Comparison of ENCODE assay signal across 1 cellular context in the genomic region with DNA sequence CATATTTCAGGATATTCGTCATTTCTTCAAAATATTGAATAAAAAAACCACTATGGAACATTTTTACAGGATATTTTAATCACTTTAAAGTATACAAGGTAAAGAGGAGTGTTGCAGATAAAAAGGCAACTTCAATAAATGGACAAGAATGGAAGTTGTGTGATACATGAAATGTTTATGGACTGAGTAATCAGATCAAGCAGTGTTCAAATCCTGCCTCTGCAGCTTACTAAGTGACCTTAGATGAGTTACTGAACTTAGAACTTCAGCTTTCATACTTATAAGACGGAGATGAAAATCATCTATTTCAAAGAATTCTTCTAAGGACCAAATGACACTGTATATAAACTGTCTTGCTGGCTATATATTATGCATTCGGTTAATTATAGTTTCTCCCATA.
TF ChIP-seq lines count a peak whose summit lies in the region.

No MANE protein-coding gene starts in this region.

TF ChIP-seq in IMR-90, 13 proteins besides CTCF, POLR2A, EP300 and RAD21 (continued from another document):
- no peak for TF ChIP-seq MXI1 (IDR thresholded peaks at IDR 0.05; ENCODE audit: borderline replicate concordance, low read depth, low read length)
